Comparison of ENCODE assay signal across 8 cellular contexts in genomic region chr10:103367379-103367781, GRCh38. TPM values are rescaled to one million over a fixed set of nuclear protein-coding genes. Genes with fewer than 3 reads are reported as not detected.
A peak's percentile ranks its signal among the peaks of the same experiment; 100 is the strongest.
DNase-seq lines count a peak whose midpoint lies in the region; ATAC-seq, FAIRE-seq and TF ChIP-seq lines count a peak whose summit lies in the region.

No MANE protein-coding gene starts in this region.

- H3K27ac ChIP-seq in heart right ventricle (peak overlapping the region; percentile 65 to 93 (median 90)), K562 (ENCODE audit: extremely low read depth, low read depth, low read length) (peak overlapping the region; percentile 81), mesenchymal stem cell (ENCODE audit: low read length, poor library complexity, severe bottlenecking) (peak overlapping the region; percentile 37), vagina (peak overlapping the region; percentile 89)

- H3K9me3 ChIP-seq in heart right ventricle (no peaks in the 10 kb centered on the region), K562 (replicated peaks; ENCODE audit: control insufficient read depth, insufficient read depth, low read depth, low read length) (no peaks in the 10 kb centered on the region), mesenchymal stem cell (ENCODE audit: control insufficient read depth, low read length) (no peaks in the 10 kb centered on the region), vagina (no peaks in the 10 kb centered on the region)

- H3K79me1 ChIP-seq in mesenchymal stem cell (replicated peaks; ENCODE audit: low read length, poor library complexity, severe bottlenecking), result peaks cover 8% of the 10 kb centered on the region

- BruUV-seq in K562 (replicated peaks; lab: Mats Ljungman, UMichigan), result TSS peak; percentile 98

- peak overlapping the region; percentile 83 to 97; a peak in 3 of 4 replicates for H3K9ac ChIP-seq in K562 (ENCODE audit: insufficient read depth in 1 of 2, low read depth in 2 of 2, low read length in 2 of 2)
- peak overlapping the region; percentile 82 for H3K9ac ChIP-seq in mesenchymal stem cell (ENCODE audit: low read length)

- no peak overlapping the region for H2BK12ac ChIP-seq in mesenchymal stem cell (ENCODE audit: low read length in 2 of 2)

- DNase-seq in heart right ventricle, result no peak
- DNase-seq in Right ventricle myocardium superior, result no peak
- no peak for DNase-seq in K562 (ENCODE audit: extremely low read depth in 1 of 4, low spot score in 3 of 4)
- no peak for DNase-seq in mesenchymal stem cell
- no peak for DNase-seq in vagina (ENCODE audit: extremely low spot score in 2 of 2)
- DNase-seq in retina, result no peak
- DNase-seq in NCI-H1105 (lab: John Stamatoyannopoulos, UW), result no peak
- DNase-seq in NCI-H524 treated with DMSO at 0.1 percent for 48 hours (lab: John Stamatoyannopoulos, UW), result no peak

- no peak for TF ChIP-seq EP300 in K562 (IDR thresholded peaks at IDR 0.05; ENCODE audit: low read length)

- POLR2A ChIA-PET in K562 (lab: Yijun Ruan, JAX), result interaction anchor here (0.7 to 1.3 kb wide), 3 partner anchors 14 to 29 kb away, joined by 3 to 6 read pairs (median 4); partner anchors contain the start of genes ATP5MK and PDCD11

- 57 to 59% methylated on average over 10 of the region's 10 CpGs for WGBS in heart right ventricle, 2 donors
- WGBS in K562 (ENCODE audit: insufficient coverage, low coverage, missing lambda C conversion rate), result 8% methylated on average over 6 of the region's 10 CpGs
- 75% methylated on average over 8 of the region's 10 CpGs for WGBS in mesenchymal stem cell

- no peak overlapping the region for H2BK120ac ChIP-seq in mesenchymal stem cell (ENCODE audit: low read depth, low read length)

- H3K4me2 ChIP-seq in K562 (ENCODE audit: insufficient read depth, low read length) (peak overlapping the region; percentile 88), mesenchymal stem cell (ENCODE audit: low read length, poor library complexity, severe bottlenecking) (peak overlapping the region; percentile 94)

- peak overlapping the region; percentile 90 for H2AFZ ChIP-seq in K562 (ENCODE audit: low read depth, low read length)
- no peak overlapping the region for H2AFZ ChIP-seq in mesenchymal stem cell (ENCODE audit: low read depth, low read length)

- in situ Hi-C loops in K562 (cut with MboI), result no loop called here

- H3K4me3 ChIP-seq in heart right ventricle (peak overlapping the region; percentile 82 to 98 (median 91)), K562 (peak overlapping the region; percentile 93), mesenchymal stem cell (ENCODE audit: insufficient read depth in 1 of 2, low read depth in 1 of 2, low read length in 2 of 2) (peak overlapping the region in 1 of 2 experiments; percentile 81), vagina (peak overlapping the region; percentile 67 to 83)

- H3K18ac ChIP-seq in mesenchymal stem cell (ENCODE audit: low read depth in 1 of 2, low read length in 2 of 2), result peak overlapping the region in 1 of 2 experiments; percentile 12

- H3K36me3 ChIP-seq in heart right ventricle (peaks cover 0 to 5% (median 0%) of the 10 kb centered on the region in 9 donors), K562 (ENCODE audit: control insufficient read depth, insufficient read depth, low read length) (peaks cover 2% of the 10 kb centered on the region; the same call in 1 of the 3 replicates), mesenchymal stem cell (ENCODE audit: control insufficient read depth in 1 of 2, insufficient read depth in 2 of 2, low read depth in 1 of 2, low read length in 2 of 2) (no peaks in the 10 kb centered on the region), vagina (no peaks in the 10 kb centered on the region)

- H3K4me1 ChIP-seq in heart right ventricle (peaks cover 0 to 24% (median 13%) of the 10 kb centered on the region in 9 donors), K562 (replicated peaks in 1 of 2; ENCODE audit: control insufficient read depth in 2 of 2, insufficient read depth in 2 of 2, low read length in 2 of 2) (peaks cover 0 to 9% of the 10 kb centered on the region in 2 experiments; a peak in 3 of 5 replicates), mesenchymal stem cell (ENCODE audit: control insufficient read depth, insufficient read depth, low read depth, low read length) (peaks cover 3% of the 10 kb centered on the region), vagina (peaks cover 22% of the 10 kb centered on the region)

- no peak overlapping the region for H2AK5ac ChIP-seq in mesenchymal stem cell (ENCODE audit: low read length, severe bottlenecking)

- H3K27me3 ChIP-seq in heart right ventricle, result no peaks in the 10 kb centered on the region
- no peaks in the 10 kb centered on the region for H3K27me3 ChIP-seq in K562 (ENCODE audit: control insufficient read depth in 2 of 2, insufficient read depth in 2 of 2, low read length in 2 of 2)
- no peaks in the 10 kb centered on the region for H3K27me3 ChIP-seq in mesenchymal stem cell (ENCODE audit: control insufficient read depth in 1 of 2, insufficient read depth in 1 of 2, low read length in 2 of 2)
- H3K27me3 ChIP-seq in vagina, result no peaks in the 10 kb centered on the region

- H2BK15ac ChIP-seq in mesenchymal stem cell (ENCODE audit: low read depth, poor library complexity, severe bottlenecking), result no peak overlapping the region

- intact Hi-C loops in heart right ventricle (cut with DNase I), result no loop called here
- intact Hi-C loops in Right ventricle myocardium superior (cut with DNase I), result no loop called here
- intact Hi-C loops in K562 (cut with micrococcal nuclease), result no loop called here
- intact Hi-C loops in vagina (cut with DNase I), result no loop called here

- H4K8ac ChIP-seq in mesenchymal stem cell (ENCODE audit: low read length), result peak overlapping the region; percentile 54

- TF ChIP-seq CTCF in heart right ventricle (IDR thresholded peaks at IDR 0.05) (no peak), K562 (IDR thresholded peaks at IDR 0.05 in 2 of 3, conservative IDR thresholded peaks at IDR 0.05 in 1 of 3; ENCODE audit: insufficient read depth in 2 of 3, low read depth in 1 of 3, low read length in 3 of 3) (no peak), vagina (IDR thresholded peaks at IDR 0.05) (no peak)

- H4K20me1 ChIP-seq in K562 (replicated peaks; ENCODE audit: control insufficient read depth, insufficient read depth, low read length), result no peaks in the 10 kb centered on the region

- no peak overlapping the region for H4K91ac ChIP-seq in mesenchymal stem cell (ENCODE audit: low read length)

- no peak for TF ChIP-seq POLR2A in K562 (conservative IDR thresholded peaks at IDR 0.05)
- no peak for TF ChIP-seq POLR2A in vagina (IDR thresholded peaks at IDR 0.05)

- no peaks in the 10 kb centered on the region for H3K9me1 ChIP-seq in K562 (ENCODE audit: control insufficient read depth, insufficient read depth, low read length)

- H3K4ac ChIP-seq in mesenchymal stem cell (ENCODE audit: low read depth in 1 of 2, low read length in 2 of 2), result no peak overlapping the region

- ATAC-seq in heart right ventricle, result peak in 2 of 8 donors; percentile 1 to 22
- ATAC-seq in Right ventricle myocardium superior (ENCODE audit: poor library complexity), result no peak
- no peak for ATAC-seq in K562

- no peak for TF ChIP-seq RAD21 in K562 (CRISPR knock-in tag; conservative IDR thresholded peaks at IDR 0.05 in 1 of 2, IDR thresholded peaks at IDR 0.05 in 1 of 2)

- H3K14ac ChIP-seq in mesenchymal stem cell (ENCODE audit: low read length in 2 of 2), result no peak overlapping the region

- H3K79me2 ChIP-seq in K562 (ENCODE audit: control insufficient read depth, insufficient read depth, low read length), result peaks cover 31% of the 10 kb centered on the region

- H2BK5ac ChIP-seq in mesenchymal stem cell (ENCODE audit: low read depth, low read length, poor library complexity, severe bottlenecking), result no peak overlapping the region

- no peak for FAIRE-seq in K562 (lab: Jason Lieb, UNC)

- CTCF ChIA-PET in K562 (lab: Yijun Ruan, JAX; ENCODE audit: low intra/inter-chr PET ratio), result interaction anchor here (0.6 kb wide), 1 partner anchor 214 kb away, joined by 3 read pairs; no protein-coding TSS in a partner anchor

- H3K23ac ChIP-seq in mesenchymal stem cell (ENCODE audit: low read length in 2 of 2), result no peak overlapping the region

RNA-seq across cellular contexts. Expression of gene TAF5, which starts 0.4 kb away (rescaled TPM):
- total RNA-seq in heart right ventricle (1 to 10 TPM; 1.5 to 3.8 (median 2.1) TPM), Right ventricle myocardium superior (2.7 TPM), K562 (2014; rRNA removed) (8.0 and 12.0 TPM in 2 replicates), K562 (2014; rRNA removed; fragmentation: Illumina TruSeq; extraction: Trizol) (11.6 and 12.5 TPM in 2 replicates), K562 (2015; rRNA removed; fragmentation: Illumina TruSeq; extraction: Trizol) (11.2 and 11.9 TPM in 2 replicates), K562 (2021) (9.3 TPM in 2 replicates), vagina (4.4 TPM)
- polyA plus RNA-seq in heart right ventricle (1 to 10 TPM; 1.5 to 2.2 TPM), K562 (2011; rRNA removed) (8.9 and 11.9 TPM in 2 replicates), K562 (2014; fragmentation: Illumina TruSeq; extraction: Trizol) (7.9 and 9.9 TPM in 2 replicates), K562 (2014; fragmentation: Nextera tagmentation; extraction: Ambion mirVana) (1 to 10 TPM; 4.2 to 5.5 TPM), K562 (2014; rRNA removed) (6.5 and 8.2 TPM in 2 replicates)
- 3.6 and 8.5 TPM in 2 replicates for total RNA-seq in K562 (2011; cell fraction: chromatin; rRNA removed; ENCODE audit: low replicate concordance)
- 3.5 and 3.7 TPM in 2 replicates for total RNA-seq in K562 (2011; cell fraction: nucleolus; rRNA removed)
- 3.6 and 4.4 TPM in 2 replicates for total RNA-seq in K562 (2011; cell fraction: nucleoplasm; rRNA removed)
- 4.3 and 5.8 TPM in 2 replicates for polyA plus RNA-seq in K562 (2011; cell fraction: cytosol; rRNA removed)
- 3.5 and 5.0 TPM in 2 replicates for polyA plus RNA-seq in K562 (2011; cell fraction: nucleus; rRNA removed)
- polyA plus RNA-seq in K562 (2012), result 4.3 and 6.6 TPM in 2 replicates
- 13.5 and 15.1 TPM in 2 replicates for polyA minus RNA-seq in K562 (2011; rRNA and poly(A)+ RNA removed)
- 5.6 and 6.3 TPM in 2 replicates for polyA minus RNA-seq in K562 (2011; cell fraction: cytosol; rRNA and poly(A)+ RNA removed)
- polyA minus RNA-seq in K562 (2011; cell fraction: nucleus; rRNA and poly(A)+ RNA removed), result 2.7 and 4.7 TPM in 2 replicates
- polyA plus RNA-seq in mesenchymal stem cell (2013, experiment 1 of 2), result 1.9 TPM
- polyA plus RNA-seq in mesenchymal stem cell (2013, experiment 2 of 2), result 2.2 TPM

RNA-seq across cellular contexts. Expression of gene PCGF6, which starts 16.4 kb away (rescaled TPM):
- total RNA-seq in heart right ventricle, result 1 to 10 TPM; 5.5 to 8.0 (median 6.5) TPM
- 1 to 10 TPM; 6.1 to 7.4 TPM for polyA plus RNA-seq in heart right ventricle
- 5.4 TPM for total RNA-seq in Right ventricle myocardium superior
- 22.5 and 32.0 TPM in 2 replicates for total RNA-seq in K562 (2011; cell fraction: chromatin; rRNA removed; ENCODE audit: low replicate concordance)
- total RNA-seq in K562 (2011; cell fraction: nucleolus; rRNA removed), result 18.9 and 22.3 TPM in 2 replicates
- 21.0 and 22.2 TPM in 2 replicates for total RNA-seq in K562 (2011; cell fraction: nucleoplasm; rRNA removed)
- total RNA-seq in K562 (2014; rRNA removed), result 21.4 and 21.5 TPM in 2 replicates
- total RNA-seq in K562 (2014; rRNA removed; fragmentation: Illumina TruSeq; extraction: Trizol), result 24.6 and 29.7 TPM in 2 replicates
- 17.9 and 18.5 TPM in 2 replicates for total RNA-seq in K562 (2015; rRNA removed; fragmentation: Illumina TruSeq; extraction: Trizol)
- total RNA-seq in K562 (2021), result 18.1 and 23.5 TPM in 2 replicates
- polyA plus RNA-seq in K562 (2011; rRNA removed), result 14.6 and 23.2 TPM in 2 replicates
- 4.7 and 6.4 TPM in 2 replicates for polyA plus RNA-seq in K562 (2011; cell fraction: cytosol; rRNA removed)
- 4.5 and 5.6 TPM in 2 replicates for polyA plus RNA-seq in K562 (2011; cell fraction: nucleus; rRNA removed)
- polyA plus RNA-seq in K562 (2012), result 13.7 and 16.3 TPM in 2 replicates
- polyA plus RNA-seq in K562 (2014; fragmentation: Illumina TruSeq; extraction: Trizol), result 14.6 and 15.3 TPM in 2 replicates
- polyA plus RNA-seq in K562 (2014; fragmentation: Nextera tagmentation; extraction: Ambion mirVana), result 10 to 100 TPM in 1 of 2 experiments, 1 to 10 TPM in 1; 8.4 to 10.2 TPM
- polyA plus RNA-seq in K562 (2014; rRNA removed), result 17.9 and 20.6 TPM in 2 replicates
- 16.7 and 17.5 TPM in 2 replicates for polyA minus RNA-seq in K562 (2011; rRNA and poly(A)+ RNA removed)
- polyA minus RNA-seq in K562 (2011; cell fraction: cytosol; rRNA and poly(A)+ RNA removed), result 6.4 and 8.8 TPM in 2 replicates
- polyA minus RNA-seq in K562 (2011; cell fraction: nucleus; rRNA and poly(A)+ RNA removed), result 6.2 and 10.7 TPM in 2 replicates
- polyA plus RNA-seq in mesenchymal stem cell (2013, experiment 1 of 2), result 5.9 TPM
- 6.4 TPM for polyA plus RNA-seq in mesenchymal stem cell (2013, experiment 2 of 2)
- total RNA-seq in vagina, result 8.3 TPM

RNA-seq across cellular contexts. Expression of gene ATP5MK, which starts 28.9 kb away (rescaled TPM):
- total RNA-seq in heart right ventricle, result 1,000 to 10,000 TPM in 9 of 10 donors, 100 to 1,000 TPM in 1; 936 to 1,374 (median 1,266) TPM
- 1,000 to 10,000 TPM; 1,385 to 3,857 TPM for polyA plus RNA-seq in heart right ventricle
- 1,162 TPM for total RNA-seq in Right ventricle myocardium superior
- total RNA-seq in K562 (2011; cell fraction: chromatin; rRNA removed; ENCODE audit: low replicate concordance), result 16.2 and 22.9 TPM in 2 replicates
- 27.9 and 39.9 TPM in 2 replicates for total RNA-seq in K562 (2011; cell fraction: nucleolus; rRNA removed)
- total RNA-seq in K562 (2011; cell fraction: nucleoplasm; rRNA removed), result 41.8 and 43.8 TPM in 2 replicates
- total RNA-seq in K562 (2014; rRNA removed), result 182 and 185 TPM in 2 replicates
- 741 and 857 TPM in 2 replicates for total RNA-seq in K562 (2014; rRNA removed; fragmentation: Illumina TruSeq; extraction: Trizol)
- total RNA-seq in K562 (2015; rRNA removed; fragmentation: Illumina TruSeq; extraction: Trizol), result 634 and 717 TPM in 2 replicates
- 497 and 564 TPM in 2 replicates for total RNA-seq in K562 (2021)
- polyA plus RNA-seq in K562 (2011; rRNA removed), result 564 and 776 TPM in 2 replicates
- polyA plus RNA-seq in K562 (2011; cell fraction: cytosol; rRNA removed), result 227 and 423 TPM in 2 replicates
- polyA plus RNA-seq in K562 (2011; cell fraction: nucleus; rRNA removed), result 93.9 and 163 TPM in 2 replicates
- 379 and 888 TPM in 2 replicates for polyA plus RNA-seq in K562 (2012)
- 906 and 923 TPM in 2 replicates for polyA plus RNA-seq in K562 (2014; fragmentation: Illumina TruSeq; extraction: Trizol)
- polyA plus RNA-seq in K562 (2014; fragmentation: Nextera tagmentation; extraction: Ambion mirVana), result 1,000 to 10,000 TPM; 1,599 to 1,810 TPM
- polyA plus RNA-seq in K562 (2014; rRNA removed), result 553 and 576 TPM in 2 replicates
- polyA minus RNA-seq in K562 (2011; rRNA and poly(A)+ RNA removed), result 84.3 and 84.5 TPM in 2 replicates
- polyA minus RNA-seq in K562 (2011; cell fraction: cytosol; rRNA and poly(A)+ RNA removed), result 15.6 and 24.4 TPM in 2 replicates
- polyA minus RNA-seq in K562 (2011; cell fraction: nucleus; rRNA and poly(A)+ RNA removed), result 11.3 and 16.1 TPM in 2 replicates
- 1,004 TPM for polyA plus RNA-seq in mesenchymal stem cell (2013, experiment 1 of 2)
- polyA plus RNA-seq in mesenchymal stem cell (2013, experiment 2 of 2), result 995 TPM
- 180 TPM for total RNA-seq in vagina

RNA-seq across cellular contexts. Expression of gene PDCD11, which starts 29.0 kb away (rescaled TPM):
- 10 to 100 TPM in 8 of 10 donors, 1 to 10 TPM in 2; 9.4 to 16.9 (median 12.7) TPM for total RNA-seq in heart right ventricle
- 10 to 100 TPM; 10.9 to 15.1 TPM for polyA plus RNA-seq in heart right ventricle
- total RNA-seq in Right ventricle myocardium superior, result 10.1 TPM
- 243 and 353 TPM in 2 replicates for total RNA-seq in K562 (2011; cell fraction: chromatin; rRNA removed; ENCODE audit: low replicate concordance)
- total RNA-seq in K562 (2011; cell fraction: nucleolus; rRNA removed), result 172 and 186 TPM in 2 replicates
- 173 and 175 TPM in 2 replicates for total RNA-seq in K562 (2011; cell fraction: nucleoplasm; rRNA removed)
- 50.0 and 58.4 TPM in 2 replicates for total RNA-seq in K562 (2014; rRNA removed)
- total RNA-seq in K562 (2014; rRNA removed; fragmentation: Illumina TruSeq; extraction: Trizol), result 51.1 and 52.9 TPM in 2 replicates
- total RNA-seq in K562 (2015; rRNA removed; fragmentation: Illumina TruSeq; extraction: Trizol), result 55.0 and 57.8 TPM in 2 replicates
- total RNA-seq in K562 (2021), result 73.8 and 74.1 TPM in 2 replicates
- polyA plus RNA-seq in K562 (2011; rRNA removed), result 29.4 and 31.5 TPM in 2 replicates
- 17.6 and 19.8 TPM in 2 replicates for polyA plus RNA-seq in K562 (2011; cell fraction: cytosol; rRNA removed)
- polyA plus RNA-seq in K562 (2011; cell fraction: nucleus; rRNA removed), result 112 and 186 TPM in 2 replicates
- 27.8 and 41.2 TPM in 2 replicates for polyA plus RNA-seq in K562 (2012)
- 49.5 and 57.4 TPM in 2 replicates for polyA plus RNA-seq in K562 (2014; fragmentation: Illumina TruSeq; extraction: Trizol)
- 10 to 100 TPM; 14.8 to 18.8 TPM for polyA plus RNA-seq in K562 (2014; fragmentation: Nextera tagmentation; extraction: Ambion mirVana)
- polyA plus RNA-seq in K562 (2014; rRNA removed), result 36.6 and 43.5 TPM in 2 replicates
- 61.4 and 76.9 TPM in 2 replicates for polyA minus RNA-seq in K562 (2011; rRNA and poly(A)+ RNA removed)
- polyA minus RNA-seq in K562 (2011; cell fraction: cytosol; rRNA and poly(A)+ RNA removed), result 36.2 and 44.5 TPM in 2 replicates
- polyA minus RNA-seq in K562 (2011; cell fraction: nucleus; rRNA and poly(A)+ RNA removed), result 68.0 and 83.0 TPM in 2 replicates
- polyA plus RNA-seq in mesenchymal stem cell (2013, experiment 1 of 2), result 10.6 TPM
- polyA plus RNA-seq in mesenchymal stem cell (2013, experiment 2 of 2), result 10.0 TPM
- total RNA-seq in vagina, result 22.8 TPM

Comparison
In these comparisons a context has a peak if more than half of its experiments do, and no peak if none do; other contexts are left out.
1. H3K27ac ChIP-seq: peak in every context shown above with its lines; median percentile 90 in heart right ventricle; 89 in vagina; 81 in K562; 37 in mesenchymal stem cell.